Comparison of ENCODE assay signal across 2 cellular contexts in the genomic region with DNA sequence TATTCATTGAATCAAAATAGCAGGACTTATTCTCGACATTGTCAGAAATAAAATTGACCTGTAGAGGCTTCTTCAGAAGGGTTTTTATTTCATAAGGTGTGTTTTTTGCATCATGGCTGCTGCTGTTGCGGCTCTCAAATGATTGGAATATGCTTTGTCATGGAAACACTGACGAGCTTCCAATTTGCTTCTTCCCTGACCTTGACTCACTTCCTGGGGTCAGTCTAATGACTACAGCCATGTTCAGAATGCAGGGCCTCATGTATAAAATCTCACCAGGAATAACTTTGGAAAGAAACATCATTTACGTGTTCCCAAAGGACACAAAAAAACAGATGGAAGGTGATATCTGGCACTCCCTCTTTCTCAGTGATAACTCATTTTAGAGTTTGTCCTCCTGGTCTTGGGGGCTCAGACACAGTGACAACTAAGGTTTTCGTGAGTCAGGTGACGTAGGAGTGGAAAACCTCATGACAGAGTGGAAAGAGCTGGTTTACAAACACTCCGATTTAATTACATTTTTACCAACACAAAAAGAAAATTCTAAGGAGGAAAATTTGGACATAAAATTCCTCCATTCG.
TF ChIP-seq lines count a peak whose summit lies in the region.

No MANE protein-coding gene starts in this region.

TF ChIP-seq in SK-N-SH, 30 proteins besides CTCF, POLR2A, EP300 and RAD21:
- TF ChIP-seq, protein P1, sequence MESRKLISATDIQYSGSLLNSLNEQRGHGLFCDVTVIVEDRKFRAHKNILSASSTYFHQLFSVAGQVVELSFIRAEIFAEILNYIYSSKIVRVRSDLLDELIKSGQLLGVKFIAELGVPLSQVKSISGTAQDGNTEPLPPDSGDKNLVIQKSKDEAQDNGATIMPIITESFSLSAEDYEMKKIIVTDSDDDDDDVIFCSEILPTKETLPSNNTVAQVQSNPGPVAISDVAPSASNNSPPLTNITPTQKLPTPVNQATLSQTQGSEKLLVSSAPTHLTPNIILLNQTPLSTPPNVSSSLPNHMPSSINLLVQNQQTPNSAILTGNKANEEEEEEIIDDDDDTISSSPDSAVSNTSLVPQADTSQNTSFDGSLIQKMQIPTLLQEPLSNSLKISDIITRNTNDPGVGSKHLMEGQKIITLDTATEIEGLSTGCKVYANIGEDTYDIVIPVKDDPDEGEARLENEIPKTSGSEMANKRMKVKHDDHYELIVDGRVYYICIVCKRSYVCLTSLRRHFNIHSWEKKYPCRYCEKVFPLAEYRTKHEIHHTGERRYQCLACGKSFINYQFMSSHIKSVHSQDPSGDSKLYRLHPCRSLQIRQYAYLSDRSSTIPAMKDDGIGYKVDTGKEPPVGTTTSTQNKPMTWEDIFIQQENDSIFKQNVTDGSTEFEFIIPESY (IDR thresholded peaks at IDR 0.05; ENCODE audit: borderline replicate concordance, low read depth), result no peak
- TF ChIP-seq JUND (IDR thresholded peaks at IDR 0.05) (no peak), SIN3A (IDR thresholded peaks at IDR 0.05; ENCODE audit: borderline replicate concordance, low read depth, low read length) (no peak), RFX5 (IDR thresholded peaks at IDR 0.05; ENCODE audit: low read length) (no peak), MEF2A (IDR thresholded peaks at IDR 0.05; ENCODE audit: borderline replicate concordance, low read depth) (no peak), RXRA (IDR thresholded peaks at IDR 0.05; ENCODE audit: borderline replicate concordance, low read depth) (no peak), RCOR1 (IDR thresholded peaks at IDR 0.05; ENCODE audit: low read length) (no peak), YY1 (IDR thresholded peaks at IDR 0.05; ENCODE audit: low read depth) (no peak), GATA2 (CRISPR knock-in tag; IDR thresholded peaks at IDR 0.05) (no peak), ELF1 (IDR thresholded peaks at IDR 0.05) (no peak), EZH2phosphoT487 (IDR thresholded peaks at IDR 0.05; ENCODE audit: borderline replicate concordance, low read depth) (no peak), MXI1 (IDR thresholded peaks at IDR 0.05; ENCODE audit: low read depth, low read length) (no peak), FOXJ3 (CRISPR knock-in tag; IDR thresholded peaks at IDR 0.05) (no peak), NFIC (IDR thresholded peaks at IDR 0.05; ENCODE audit: borderline replicate concordance) (no peak), CHD2 (IDR thresholded peaks at IDR 0.05; ENCODE audit: low read length, partially characterized antibody) (no peak)
- TF ChIP-seq, protein P2, sequence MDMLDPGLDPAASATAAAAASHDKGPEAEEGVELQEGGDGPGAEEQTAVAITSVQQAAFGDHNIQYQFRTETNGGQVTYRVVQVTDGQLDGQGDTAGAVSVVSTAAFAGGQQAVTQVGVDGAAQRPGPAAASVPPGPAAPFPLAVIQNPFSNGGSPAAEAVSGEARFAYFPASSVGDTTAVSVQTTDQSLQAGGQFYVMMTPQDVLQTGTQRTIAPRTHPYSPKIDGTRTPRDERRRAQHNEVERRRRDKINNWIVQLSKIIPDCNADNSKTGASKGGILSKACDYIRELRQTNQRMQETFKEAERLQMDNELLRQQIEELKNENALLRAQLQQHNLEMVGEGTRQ (IDR thresholded peaks at IDR 0.05; ENCODE audit: borderline replicate concordance, low read depth, low read length), result no peak
- TF ChIP-seq, protein P3, sequence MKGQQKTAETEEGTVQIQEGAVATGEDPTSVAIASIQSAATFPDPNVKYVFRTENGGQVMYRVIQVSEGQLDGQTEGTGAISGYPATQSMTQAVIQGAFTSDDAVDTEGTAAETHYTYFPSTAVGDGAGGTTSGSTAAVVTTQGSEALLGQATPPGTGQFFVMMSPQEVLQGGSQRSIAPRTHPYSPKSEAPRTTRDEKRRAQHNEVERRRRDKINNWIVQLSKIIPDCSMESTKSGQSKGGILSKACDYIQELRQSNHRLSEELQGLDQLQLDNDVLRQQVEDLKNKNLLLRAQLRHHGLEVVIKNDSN (IDR thresholded peaks at IDR 0.05; ENCODE audit: borderline replicate concordance, low read depth), result no peak
- TF ChIP-seq, protein P4, sequence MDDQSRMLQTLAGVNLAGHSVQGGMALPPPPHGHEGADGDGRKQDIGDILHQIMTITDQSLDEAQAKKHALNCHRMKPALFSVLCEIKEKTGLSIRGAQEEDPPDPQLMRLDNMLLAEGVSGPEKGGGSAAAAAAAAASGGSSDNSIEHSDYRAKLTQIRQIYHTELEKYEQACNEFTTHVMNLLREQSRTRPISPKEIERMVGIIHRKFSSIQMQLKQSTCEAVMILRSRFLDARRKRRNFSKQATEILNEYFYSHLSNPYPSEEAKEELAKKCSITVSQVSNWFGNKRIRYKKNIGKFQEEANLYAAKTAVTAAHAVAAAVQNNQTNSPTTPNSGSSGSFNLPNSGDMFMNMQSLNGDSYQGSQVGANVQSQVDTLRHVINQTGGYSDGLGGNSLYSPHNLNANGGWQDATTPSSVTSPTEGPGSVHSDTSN (IDR thresholded peaks at IDR 0.05), result no peak
- TF ChIP-seq, protein P5, sequence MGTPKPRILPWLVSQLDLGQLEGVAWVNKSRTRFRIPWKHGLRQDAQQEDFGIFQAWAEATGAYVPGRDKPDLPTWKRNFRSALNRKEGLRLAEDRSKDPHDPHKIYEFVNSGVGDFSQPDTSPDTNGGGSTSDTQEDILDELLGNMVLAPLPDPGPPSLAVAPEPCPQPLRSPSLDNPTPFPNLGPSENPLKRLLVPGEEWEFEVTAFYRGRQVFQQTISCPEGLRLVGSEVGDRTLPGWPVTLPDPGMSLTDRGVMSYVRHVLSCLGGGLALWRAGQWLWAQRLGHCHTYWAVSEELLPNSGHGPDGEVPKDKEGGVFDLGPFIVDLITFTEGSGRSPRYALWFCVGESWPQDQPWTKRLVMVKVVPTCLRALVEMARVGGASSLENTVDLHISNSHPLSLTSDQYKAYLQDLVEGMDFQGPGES (IDR thresholded peaks at IDR 0.05; ENCODE audit: low read depth, low read length), result no peak
- TF ChIP-seq, protein P6, sequence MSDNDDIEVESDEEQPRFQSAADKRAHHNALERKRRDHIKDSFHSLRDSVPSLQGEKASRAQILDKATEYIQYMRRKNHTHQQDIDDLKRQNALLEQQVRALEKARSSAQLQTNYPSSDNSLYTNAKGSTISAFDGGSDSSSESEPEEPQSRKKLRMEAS (IDR thresholded peaks at IDR 0.05; ENCODE audit: low read depth), result no peak
TF ChIP-seq in SK-N-SH: peak in this region for 0.

TF ChIP-seq in SK-N-SH treated with all-trans-retinoic acid at 6 μM for 48 hours, 23 proteins besides CTCF, POLR2A, EP300 and RAD21 (continued from another document):
- TF ChIP-seq, protein P7, sequence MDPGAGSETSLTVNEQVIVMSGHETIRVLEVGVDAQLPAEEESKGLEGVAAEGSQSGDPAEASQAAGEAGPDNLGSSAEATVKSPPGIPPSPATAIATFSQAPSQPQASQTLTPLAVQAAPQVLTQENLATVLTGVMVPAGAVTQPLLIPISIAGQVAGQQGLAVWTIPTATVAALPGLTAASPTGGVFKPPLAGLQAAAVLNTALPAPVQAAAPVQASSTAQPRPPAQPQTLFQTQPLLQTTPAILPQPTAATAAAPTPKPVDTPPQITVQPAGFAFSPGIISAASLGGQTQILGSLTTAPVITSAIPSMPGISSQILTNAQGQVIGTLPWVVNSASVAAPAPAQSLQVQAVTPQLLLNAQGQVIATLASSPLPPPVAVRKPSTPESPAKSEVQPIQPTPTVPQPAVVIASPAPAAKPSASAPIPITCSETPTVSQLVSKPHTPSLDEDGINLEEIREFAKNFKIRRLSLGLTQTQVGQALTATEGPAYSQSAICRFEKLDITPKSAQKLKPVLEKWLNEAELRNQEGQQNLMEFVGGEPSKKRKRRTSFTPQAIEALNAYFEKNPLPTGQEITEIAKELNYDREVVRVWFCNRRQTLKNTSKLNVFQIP (CRISPR knock-in tag; IDR thresholded peaks at IDR 0.05; ENCODE audit: borderline replicate concordance, low read depth), result no peak
- TF ChIP-seq, protein P8, sequence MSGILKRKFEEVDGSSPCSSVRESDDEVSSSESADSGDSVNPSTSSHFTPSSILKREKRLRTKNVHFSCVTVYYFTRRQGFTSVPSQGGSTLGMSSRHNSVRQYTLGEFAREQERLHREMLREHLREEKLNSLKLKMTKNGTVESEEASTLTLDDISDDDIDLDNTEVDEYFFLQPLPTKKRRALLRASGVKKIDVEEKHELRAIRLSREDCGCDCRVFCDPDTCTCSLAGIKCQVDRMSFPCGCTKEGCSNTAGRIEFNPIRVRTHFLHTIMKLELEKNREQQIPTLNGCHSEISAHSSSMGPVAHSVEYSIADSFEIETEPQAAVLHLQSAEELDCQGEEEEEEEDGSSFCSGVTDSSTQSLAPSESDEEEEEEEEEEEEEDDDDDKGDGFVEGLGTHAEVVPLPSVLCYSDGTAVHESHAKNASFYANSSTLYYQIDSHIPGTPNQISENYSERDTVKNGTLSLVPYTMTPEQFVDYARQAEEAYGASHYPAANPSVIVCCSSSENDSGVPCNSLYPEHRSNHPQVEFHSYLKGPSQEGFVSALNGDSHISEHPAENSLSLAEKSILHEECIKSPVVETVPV (CRISPR knock-in tag; IDR thresholded peaks at IDR 0.05), result no peak
- TF ChIP-seq RARB (CRISPR knock-in tag; IDR thresholded peaks at IDR 0.05), result no peak
- no peak for TF ChIP-seq ISL1 (CRISPR knock-in tag; IDR thresholded peaks at IDR 0.05)
- TF ChIP-seq TOX (CRISPR knock-in tag; IDR thresholded peaks at IDR 0.05; ENCODE audit: borderline replicate concordance), result no peak
- TF ChIP-seq PPARA (CRISPR knock-in tag; IDR thresholded peaks at IDR 0.05; ENCODE audit: borderline replicate concordance), result no peak
- TF ChIP-seq ARNTL (CRISPR knock-in tag; IDR thresholded peaks at IDR 0.05; ENCODE audit: borderline replicate concordance, low read depth), result no peak
- no peak for TF ChIP-seq SNAI2 (CRISPR knock-in tag; IDR thresholded peaks at IDR 0.05)
- no peak for TF ChIP-seq ZC3H10 (CRISPR knock-in tag; IDR thresholded peaks at IDR 0.05)
- no peak for TF ChIP-seq BACH2 (CRISPR knock-in tag; IDR thresholded peaks at IDR 0.05; ENCODE audit: borderline replicate concordance)
- TF ChIP-seq ESRRG (CRISPR knock-in tag; IDR thresholded peaks at IDR 0.05), result no peak
- TF ChIP-seq, protein P9, sequence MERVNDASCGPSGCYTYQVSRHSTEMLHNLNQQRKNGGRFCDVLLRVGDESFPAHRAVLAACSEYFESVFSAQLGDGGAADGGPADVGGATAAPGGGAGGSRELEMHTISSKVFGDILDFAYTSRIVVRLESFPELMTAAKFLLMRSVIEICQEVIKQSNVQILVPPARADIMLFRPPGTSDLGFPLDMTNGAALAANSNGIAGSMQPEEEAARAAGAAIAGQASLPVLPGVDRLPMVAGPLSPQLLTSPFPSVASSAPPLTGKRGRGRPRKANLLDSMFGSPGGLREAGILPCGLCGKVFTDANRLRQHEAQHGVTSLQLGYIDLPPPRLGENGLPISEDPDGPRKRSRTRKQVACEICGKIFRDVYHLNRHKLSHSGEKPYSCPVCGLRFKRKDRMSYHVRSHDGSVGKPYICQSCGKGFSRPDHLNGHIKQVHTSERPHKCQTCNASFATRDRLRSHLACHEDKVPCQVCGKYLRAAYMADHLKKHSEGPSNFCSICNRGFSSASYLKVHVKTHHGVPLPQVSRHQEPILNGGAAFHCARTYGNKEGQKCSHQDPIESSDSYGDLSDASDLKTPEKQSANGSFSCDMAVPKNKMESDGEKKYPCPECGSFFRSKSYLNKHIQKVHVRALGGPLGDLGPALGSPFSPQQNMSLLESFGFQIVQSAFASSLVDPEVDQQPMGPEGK (CRISPR knock-in tag; IDR thresholded peaks at IDR 0.05; ENCODE audit: borderline replicate concordance), result no peak
- TF ChIP-seq ZFP3 (CRISPR knock-in tag; IDR thresholded peaks at IDR 0.05), result no peak
- TF ChIP-seq ZNF8 (CRISPR knock-in tag; IDR thresholded peaks at IDR 0.05), result no peak
- TF ChIP-seq ZNF565 (CRISPR knock-in tag; conservative IDR thresholded peaks at IDR 0.05; ENCODE audit: low read depth), result no peak
- TF ChIP-seq TCF4 (CRISPR knock-in tag; IDR thresholded peaks at IDR 0.05; ENCODE audit: borderline replicate concordance), result no peak
